10 cellular contexts compared by ENCODE assay signal in genomic region chr19:41871573-41872383, GRCh38. TPM values are rescaled to one million over a fixed set of nuclear protein-coding genes. Genes with fewer than 3 reads are reported as not detected.
DNase-seq lines count a peak whose midpoint lies in the region; ATAC-seq, FAIRE-seq and TF ChIP-seq lines count a peak whose summit lies in the region.
"Had no signal": no experiment of that assay in that cellular context is flagged by ENCODE, and none has a peak within 500 bp of the region (broad histone marks: within the 10 kb centered on the region; RNA-seq: fewer than 3 reads in every experiment).

No MANE protein-coding gene starts in this region.

- no peak overlapping the region for H3K9ac ChIP-seq in astrocyte (ENCODE audit: low read length)

- H3K4me3 Mint-ChIP-seq in astrocyte (ENCODE audit: unreplicated experiment), result no peak overlapping the region

- H3K27me3 Mint-ChIP-seq in astrocyte (ENCODE audit: low read depth, unreplicated experiment), result no peaks in the 10 kb centered on the region

- no peaks in the 10 kb centered on the region for H3K27me3 ChIP-seq in astrocyte (ENCODE audit: insufficient read depth, low read length)
- H3K27me3 ChIP-seq in spleen (replicated peaks in 1 of 7), result no peaks in the 10 kb centered on the region
- H3K27me3 ChIP-seq in BE2C, result 0 out of 2 replicates have a peak, but pooled peaks cover 2% of the 10 kb centered on the region

- peaks cover 62% of the 10 kb centered on the region for H4K20me1 ChIP-seq in astrocyte (ENCODE audit: insufficient read depth, low read length)

- TF ChIP-seq CTCF in astrocyte (IDR thresholded peaks at IDR 0.05; ENCODE audit: insufficient read depth, low read depth, low read length) (no peak), spleen (IDR thresholded peaks at IDR 0.05 in 8 of 11, conservative IDR thresholded peaks at IDR 0.05 in 3 of 11) (no peak), BE2C (IDR thresholded peaks at IDR 0.05; ENCODE audit: low read depth, low read length) (no peak)

- no peak overlapping the region for H2AFZ ChIP-seq in astrocyte (ENCODE audit: low read depth, low read length)

- no peaks in the 10 kb centered on the region for H3K4me1 ChIP-seq in astrocyte (ENCODE audit: insufficient read depth, low read length)
- H3K4me1 ChIP-seq in spleen, result peaks cover 63 to 100% (median 98%) of the 10 kb centered on the region in 6 donors
- H3K4me1 ChIP-seq in BE2C, result no peaks in the 10 kb centered on the region

- WGBS in spleen, 5 donors, result 18 to 22% (median 19%) methylated on average over 10 to 16 of the region's 16 CpGs

- H3K9me3 ChIP-seq in astrocyte (ENCODE audit: insufficient read depth, low read depth, low read length) (no peaks in the 10 kb centered on the region), spleen (no peaks in the 10 kb centered on the region), BE2C (no peaks in the 10 kb centered on the region)

- peak; percentile 42 for ATAC-seq in HG02610 (IDR thresholded peaks at IDR 0.05; ENCODE audit: unreplicated experiment)

- H3K36me3 ChIP-seq in astrocyte (ENCODE audit: insufficient read depth, low read length) (peaks cover 47% of the 10 kb centered on the region), spleen (peaks cover 7 to 63% (median 48%) of the 10 kb centered on the region in 6 donors), BE2C (peaks cover 56% of the 10 kb centered on the region)

- no peak overlapping the region for H3K4me2 ChIP-seq in astrocyte (ENCODE audit: low read length)

- FAIRE-seq in GM12892 (lab: Jason Lieb, UNC), result peak; percentile 97
- FAIRE-seq in astrocyte (lab: Jason Lieb, UNC), result no peak

- no peak overlapping the region for H3K27ac ChIP-seq in astrocyte (ENCODE audit: low read depth, low read length)
- H3K27ac ChIP-seq in spleen, result peak overlapping the region; percentile 61 to 99 (median 82)

- peak; percentile 81 for DNase-seq in GM12892 (ENCODE audit: insufficient read length)
- DNase-seq in SK-MEL-5 (ENCODE audit: low read depth, low spot score), result peak; percentile 34
- DNase-seq in astrocyte (ENCODE audit: low read depth), result no peak
- peak; percentile 90 for DNase-seq in spleen
- no peak for DNase-seq in NCI-H774 (lab: John Stamatoyannopoulos, UW)
- no peak for DNase-seq in NCI-H2081 treated with DMSO at 0.1 percent for 48 hours (lab: John Stamatoyannopoulos, UW)
- DNase-seq in BE2C, result no peak

- H3K36me3 Mint-ChIP-seq in astrocyte (ENCODE audit: low read depth, unreplicated experiment), result peaks cover 8% of the 10 kb centered on the region

- H3K27ac Mint-ChIP-seq in astrocyte (ENCODE audit: unreplicated experiment), result peak overlapping the region; percentile 69

- H3K4me1 Mint-ChIP-seq in astrocyte (ENCODE audit: low read depth, unreplicated experiment), result peaks cover 17% of the 10 kb centered on the region

- TF ChIP-seq POLR2A in GM12892 (IDR thresholded peaks at IDR 0.05; ENCODE audit: low read depth, low read length) (peak; percentile 81), spleen (IDR thresholded peaks at IDR 0.05) (no peak)

- peaks cover 28% of the 10 kb centered on the region for H3K79me2 ChIP-seq in astrocyte (ENCODE audit: insufficient read depth, low read length)

- H3K4me3 ChIP-seq in astrocyte (ENCODE audit: insufficient read depth, low read depth, low read length) (no peak overlapping the region), spleen (peak overlapping the region in 2 of 8 donors; percentile 6 to 47), BE2C (ENCODE audit: low read depth, low read length) (no peak overlapping the region)

- intact Hi-C loops in spleen (cut with DNase I; ENCODE audit: low total_unique reads), result loop anchor here (5.0 kb wide), 1 partner anchor 76 kb away; no protein-coding TSS in a partner anchor

- in situ Hi-C loops in SK-MEL-5 (cut with HindIII; ENCODE audit: low pct_unique_long_range_greater_than_20kb, low sequenced_read_pairs), result no loop called here

- no peaks in the 10 kb centered on the region for H3K9me3 Mint-ChIP-seq in astrocyte (ENCODE audit: unreplicated experiment)

RNA-seq across cellular contexts. Expression of gene CD79A, which starts 5.3 kb away (rescaled TPM):
- 249 TPM for polyA plus RNA-seq in GM12892 (2012; ENCODE audit: missing spikeins)
- total RNA-seq in SK-MEL-5 (2014; rRNA removed; shearing (Covaris generic)), result 0.11 and 0.37 TPM in 2 replicates
- 0.73 TPM in 1 of 2 replicates, not detected in the other for polyA plus RNA-seq in SK-MEL-5 (2015; cell fraction: cytosol; rRNA removed)
- 0.76 TPM in 1 of 2 replicates, not detected in the other for polyA plus RNA-seq in SK-MEL-5 (2015; cell fraction: nucleus; rRNA removed)
- total RNA-seq in astrocyte (0.30 and 0.41 TPM in 2 replicates), spleen (100 to 1,000 TPM; 222 to 361 (median 269) TPM)
- polyA plus RNA-seq in spleen, result 1,000 to 10,000 TPM in 1 of 3 donors, 100 to 1,000 TPM in 2; 748 to 1,033 (median 986) TPM
- polyA plus RNA-seq in BE2C (2012; ENCODE audit: insufficient read depth, insufficient read length, low read depth), result not detected

RNA-seq across cellular contexts. Expression of gene ARHGEF1, which starts 11.2 kb away (rescaled TPM):
- 67.2 TPM for polyA plus RNA-seq in GM12892 (2012; ENCODE audit: missing spikeins)
- 18.9 and 24.9 TPM in 2 replicates for total RNA-seq in SK-MEL-5 (2014; rRNA removed; shearing (Covaris generic))
- 70.5 and 72.5 TPM in 2 replicates for polyA plus RNA-seq in SK-MEL-5 (2015; cell fraction: cytosol; rRNA removed)
- 120 and 129 TPM in 2 replicates for polyA plus RNA-seq in SK-MEL-5 (2015; cell fraction: nucleus; rRNA removed)
- 69.8 and 73.1 TPM in 2 replicates for total RNA-seq in astrocyte
- total RNA-seq in spleen, result 100 to 1,000 TPM; 238 to 473 (median 382) TPM
- 100 to 1,000 TPM; 314 to 543 (median 478) TPM for polyA plus RNA-seq in spleen
- 33.2 TPM for polyA plus RNA-seq in BE2C (2012; ENCODE audit: insufficient read depth, insufficient read length, low read depth)

RNA-seq across cellular contexts. Expression of gene RPS19, which starts 11.7 kb away (rescaled TPM):
- 4,494 TPM for polyA plus RNA-seq in GM12892 (2012; ENCODE audit: missing spikeins)
- 1,776 and 1,861 TPM in 2 replicates for total RNA-seq in SK-MEL-5 (2014; rRNA removed; shearing (Covaris generic))
- polyA plus RNA-seq in SK-MEL-5 (2015; cell fraction: cytosol; rRNA removed), result 2,070 and 3,312 TPM in 2 replicates
- polyA plus RNA-seq in SK-MEL-5 (2015; cell fraction: nucleus; rRNA removed), result 166 and 277 TPM in 2 replicates
- 2,868 and 3,078 TPM in 2 replicates for total RNA-seq in astrocyte
- 1,000 to 10,000 TPM in 4 of 7 donors, 100 to 1,000 TPM in 3; 744 to 2,126 (median 1,870) TPM for total RNA-seq in spleen
- polyA plus RNA-seq in spleen, result 1,000 to 10,000 TPM; 5,153 to 8,491 (median 7,946) TPM
- polyA plus RNA-seq in BE2C (2012; ENCODE audit: insufficient read depth, insufficient read length, low read depth), result 1,584 TPM

RNA-seq across cellular contexts. Expression of gene DMRTC2, which starts 26.9 kb away (rescaled TPM):
- not detected for polyA plus RNA-seq in GM12892 (2012; ENCODE audit: missing spikeins)
- total RNA-seq in SK-MEL-5 (2014; rRNA removed; shearing (Covaris generic)), result not detected in 2 replicates
- polyA plus RNA-seq in SK-MEL-5 (2015; cell fraction: cytosol; rRNA removed), result 0.20 TPM in 1 of 2 replicates, not detected in the other
- not detected in 2 replicates for polyA plus RNA-seq in SK-MEL-5 (2015; cell fraction: nucleus; rRNA removed)
- total RNA-seq in astrocyte, result not detected in 2 replicates
- total RNA-seq in spleen, result not detected
- polyA plus RNA-seq in spleen, result not detected
- polyA plus RNA-seq in BE2C (2012; ENCODE audit: insufficient read depth, insufficient read length, low read depth), result not detected
- total RNA-seq: fibroblast of lung, LHCN-M2 had no signal
- polyA plus RNA-seq: fibroblast of lung had no signal

RNA-seq across cellular contexts. Expression of gene LYPD4, which starts 27.3 kb away (rescaled TPM):
- polyA plus RNA-seq in GM12892 (2012; ENCODE audit: missing spikeins), result not detected
- not detected in 2 replicates for total RNA-seq in SK-MEL-5 (2014; rRNA removed; shearing (Covaris generic))
- not detected in 2 replicates for polyA plus RNA-seq in SK-MEL-5 (2015; cell fraction: cytosol; rRNA removed)
- polyA plus RNA-seq in SK-MEL-5 (2015; cell fraction: nucleus; rRNA removed), result not detected in 2 replicates
- not detected in 2 replicates for total RNA-seq in astrocyte
- total RNA-seq in spleen, result not detected
- polyA plus RNA-seq in spleen, result under 1 TPM in 1 of 3 donors, not detected in 2; 0.04 TPM
- polyA plus RNA-seq in BE2C (2012; ENCODE audit: insufficient read depth, insufficient read length, low read depth), result not detected
- total RNA-seq: fibroblast of lung, LHCN-M2 had no signal
- polyA plus RNA-seq: fibroblast of lung had no signal

Comparison
In these comparisons a context has a peak if more than half of its experiments do, and no peak if none do; other contexts are left out.
1. DNase-seq: peak in GM12892 (single experiment), SK-MEL-5 (single experiment) and spleen (single experiment); none in astrocyte (single experiment), NCI-H774 (single experiment), NCI-H2081 treated with DMSO at 0.1 percent for 48 hours (single experiment) and BE2C (single experiment).
2. RNA of gene CD79A, which starts 5.3 kb away (total RNA-seq): 222 to 361 TPM in spleen; 0.11 to 0.37 TPM in SK-MEL-5 and 0.30 to 0.41 TPM in astrocyte; every median in the first group is over 100 times any median in the second.